10 cellular contexts compared by ENCODE assay signal in genomic region chr2:174026122-174026845, GRCh38.
DNase-seq lines count a peak whose midpoint lies in the region; TF ChIP-seq lines count a peak whose summit lies in the region.
"Had no signal": no experiment of that assay in that cellular context is flagged by ENCODE, and none has a peak within 500 bp of the region (broad histone marks: within the 10 kb centered on the region; RNA-seq: fewer than 3 reads in every experiment).

No MANE protein-coding gene starts in this region.

- no peak for TF ChIP-seq CTCF in colonic mucosa (IDR thresholded peaks at IDR 0.05)
- no peak for TF ChIP-seq CTCF in thyroid gland (IDR thresholded peaks at IDR 0.05)

- TF ChIP-seq POLR2A in thyroid gland (IDR thresholded peaks at IDR 0.05), result no peak

- 86 to 89% methylated on average over 17 to 19 of the region's 23 CpGs for WGBS in mesodermal cell (ENCODE audit: insufficient coverage in 2 of 2), 2 experiments
- WGBS in thyroid gland, 2 donors, result 92 to 94% methylated on average over 23 of the region's 23 CpGs

- no peaks in the 10 kb centered on the region for H3K36me3 ChIP-seq in colonic mucosa
- H3K36me3 ChIP-seq in mesodermal cell (ENCODE audit: control insufficient read depth, insufficient read depth, low read length), result no peaks in the 10 kb centered on the region
- no peaks in the 10 kb centered on the region for H3K36me3 ChIP-seq in thyroid gland

- DNase-seq in M059J (ENCODE audit: low read depth) (peak; percentile 73), colonic mucosa (no peak), thyroid gland (no peak), NOMO-1 treated with dmso at 0.1 percent for 144 hours (lab: John Stamatoyannopoulos, UW; ENCODE audit: unreplicated experiment) (no peak), NCI-H2196 treated with DMSO at 0.1 percent for 48 hours (lab: John Stamatoyannopoulos, UW; ENCODE audit: unreplicated experiment) (no peak), germinal center (ENCODE audit: low spot score) (no peak), nucleus accumbens (lab: John Stamatoyannopoulos, UW) (no peak)
- DNase-seq: activated CD4-positive, alpha-beta T cell treated with anti-CD3 and anti-CD28 coated beads, Interleukin-2, amount 50 U/mL, for 4 hours; NCI-H510A treated with DMSO at 0.1 percent for 48 hours had no signal

- peak overlapping the region; percentile 75 for H3K27ac ChIP-seq in colonic mucosa
- peak overlapping the region; percentile 95 for H3K27ac ChIP-seq in mesodermal cell (ENCODE audit: low read depth, low read length, severe bottlenecking)
- H3K27ac ChIP-seq in thyroid gland, result peak overlapping the region in 2 of 3 donors; percentile 23 to 88

- intact Hi-C loops in colonic mucosa (cut with DNase I) (no loop called here), thyroid gland (cut with DNase I) (no loop called here)

- H3K4me1 ChIP-seq in colonic mucosa (peaks cover 5% of the 10 kb centered on the region), mesodermal cell (ENCODE audit: control insufficient read depth, insufficient read depth, low read length, poor library complexity, severe bottlenecking) (peaks cover 49% of the 10 kb centered on the region), thyroid gland (peaks cover 23 to 33% of the 10 kb centered on the region in 2 donors)

- no peak overlapping the region for H3K9ac ChIP-seq in colonic mucosa (ENCODE audit: low read depth in 2 of 2, low read length in 2 of 2)

- H3K9me3 ChIP-seq in colonic mucosa, result no peaks in the 10 kb centered on the region
- no peaks in the 10 kb centered on the region for H3K9me3 ChIP-seq in mesodermal cell (ENCODE audit: control insufficient read depth, low read length)
- H3K9me3 ChIP-seq in thyroid gland, result no peaks in the 10 kb centered on the region

- H3K27me3 ChIP-seq in colonic mucosa (no peaks in the 10 kb centered on the region), thyroid gland (no peaks in the 10 kb centered on the region)

- H3K4me3 ChIP-seq in colonic mucosa (no peak overlapping the region), mesodermal cell (ENCODE audit: extremely low read depth, insufficient read depth, low read length, poor library complexity, severe bottlenecking) (no peak overlapping the region), thyroid gland (replicated peaks in 1 of 3) (no peak overlapping the region)
